Comparison of ENCODE assay signal across 9 cellular contexts in genomic region chr17:4790705-4791088, GRCh38.
DNase-seq lines count a peak whose midpoint lies in the region; ATAC-seq lines count a peak whose summit lies in the region.
"Had no signal": no experiment of that assay in that cellular context is flagged by ENCODE, and none has a peak within 500 bp of the region (broad histone marks: within the 10 kb centered on the region; RNA-seq: fewer than 3 reads in every experiment).

No MANE protein-coding gene starts in this region.

- H3K4me3 ChIP-seq in muscle layer of colon (ENCODE audit: low read depth in 1 of 2, low read length in 2 of 2) = peak overlapping the region; percentile 61

- no peaks in the 10 kb centered on the region for H3K9me3 Mint-ChIP-seq in stimulated activated naive CD8-positive, alpha-beta T cell treated with anti-CD3 and anti-CD28 coated beads, Interleukin-15, Interleukin-2, amounts not matched to agents 100 ng/mL and 50 ng/mL, for 24 hours
- H3K9me3 Mint-ChIP-seq in central memory CD8-positive, alpha-beta T cell = no peaks in the 10 kb centered on the region

- peak overlapping the region; percentile 15 for H3K9ac ChIP-seq in muscle layer of colon (ENCODE audit: low read length)

- H3K27ac ChIP-seq in muscle layer of colon (ENCODE audit: low read depth, low read length) = peak overlapping the region; percentile 73

- H3K27me3 Mint-ChIP-seq in stimulated activated naive CD8-positive, alpha-beta T cell treated with anti-CD3 and anti-CD28 coated beads, Interleukin-15, Interleukin-2, amounts not matched to agents 100 ng/mL and 50 ng/mL, for 24 hours = peaks cover 33% of the 10 kb centered on the region
- H3K27me3 Mint-ChIP-seq in central memory CD8-positive, alpha-beta T cell = peaks cover 13% of the 10 kb centered on the region

- no peak for ATAC-seq in stimulated activated naive CD8-positive, alpha-beta T cell treated with anti-CD3 and anti-CD28 coated beads, Interleukin-15, Interleukin-2, amounts not matched to agents 100 U/mL and 50 U/mL, for 24 hours
- ATAC-seq in central memory CD8-positive, alpha-beta T cell (replicated peaks; ENCODE audit: extremely low read depth, poor library complexity, severe bottlenecking) = no peak
- ATAC-seq in HG03571 (IDR thresholded peaks at IDR 0.05; ENCODE audit: unreplicated experiment) = no peak

- H3K4me3 Mint-ChIP-seq in stimulated activated naive CD8-positive, alpha-beta T cell treated with anti-CD3 and anti-CD28 coated beads, Interleukin-15, Interleukin-2, amounts not matched to agents 100 ng/mL and 50 ng/mL, for 24 hours = peak overlapping the region; percentile 75
- H3K4me3 Mint-ChIP-seq in central memory CD8-positive, alpha-beta T cell = peak overlapping the region; percentile 86

- peaks cover 26% of the 10 kb centered on the region for H3K4me1 ChIP-seq in muscle layer of colon (ENCODE audit: insufficient read depth, low read length)

- H3K4me1 Mint-ChIP-seq in stimulated activated naive CD8-positive, alpha-beta T cell treated with anti-CD3 and anti-CD28 coated beads, Interleukin-15, Interleukin-2, amounts not matched to agents 100 ng/mL and 50 ng/mL, for 24 hours (ENCODE audit: low read depth) = peaks cover 27% of the 10 kb centered on the region
- peaks cover 25% of the 10 kb centered on the region for H3K4me1 Mint-ChIP-seq in central memory CD8-positive, alpha-beta T cell

- no peaks in the 10 kb centered on the region for H3K36me3 Mint-ChIP-seq in stimulated activated naive CD8-positive, alpha-beta T cell treated with anti-CD3 and anti-CD28 coated beads, Interleukin-15, Interleukin-2, amounts not matched to agents 100 ng/mL and 50 ng/mL, for 24 hours (ENCODE audit: low read depth)
- H3K36me3 Mint-ChIP-seq in central memory CD8-positive, alpha-beta T cell (ENCODE audit: insufficient read depth) = peaks cover 6% of the 10 kb centered on the region

- H3K36me3 ChIP-seq in muscle layer of colon (ENCODE audit: insufficient read depth, low read length) = no peaks in the 10 kb centered on the region

- peak overlapping the region; percentile 70 for H3K27ac Mint-ChIP-seq in stimulated activated naive CD8-positive, alpha-beta T cell treated with anti-CD3 and anti-CD28 coated beads, Interleukin-15, Interleukin-2, amounts not matched to agents 100 ng/mL and 50 ng/mL, for 24 hours
- peak overlapping the region; percentile 83 for H3K27ac Mint-ChIP-seq in central memory CD8-positive, alpha-beta T cell (ENCODE audit: low read depth)

- no peak for DNase-seq in stimulated activated naive CD8-positive, alpha-beta T cell treated with anti-CD3 and anti-CD28 coated beads, Interleukin-15, Interleukin-2, amounts not matched to agents 100 U/mL and 50 U/mL, for 24 hours
- DNase-seq in central memory CD8-positive, alpha-beta T cell (ENCODE audit: low spot score in 2 of 2) = no peak
- DNase-seq in DMS 273 (lab: John Stamatoyannopoulos, UW; ENCODE audit: unreplicated experiment) = no peak
- DNase-seq in NK-92 treated with Interleukin-12 subunit alpha and Interleukin-12 subunit beta, amount 100 ng/mL, for 24 hours (lab: John Stamatoyannopoulos, UW) = no peak
- no peak for DNase-seq in effector CD4-positive, alpha-beta T cell
- DNase-seq: NCI-H1436 treated with DMSO at 0.1 percent for 48 hours had no signal

- H3K9me3 ChIP-seq in muscle layer of colon (ENCODE audit: low read length) = no peaks in the 10 kb centered on the region

- H3K27me3 ChIP-seq in muscle layer of colon (ENCODE audit: control insufficient read depth in 1 of 2, insufficient read depth in 2 of 2, low read length in 2 of 2) = no peaks in the 10 kb centered on the region
